In the genomic region with DNA sequence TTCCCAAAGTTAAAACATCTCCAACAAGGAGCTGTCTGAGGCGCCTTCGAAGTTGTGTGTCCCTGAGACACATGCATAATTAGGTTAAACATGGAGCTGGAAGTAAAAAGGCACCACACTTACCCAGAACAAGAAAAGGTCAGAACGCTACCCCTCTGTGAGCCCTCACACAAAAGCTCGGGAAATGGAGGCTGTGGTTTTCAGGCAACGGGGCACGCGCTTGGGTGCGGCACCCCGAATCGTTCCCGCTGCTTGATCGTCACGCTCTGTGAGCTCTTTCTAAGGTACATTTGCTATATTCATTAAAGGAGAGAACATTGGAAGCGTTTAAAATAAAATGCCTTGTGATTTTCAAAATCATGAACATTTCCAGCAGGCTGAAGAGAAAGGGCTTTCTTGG, we compare ENCODE assay signal across 18 cellular contexts. TPM values are rescaled to one million over a fixed set of nuclear protein-coding genes. Genes with fewer than 3 reads are reported as not detected.
A peak's percentile ranks its signal among the peaks of the same experiment; 100 is the strongest.
DNase-seq lines count a peak whose midpoint lies in the region; ATAC-seq, FAIRE-seq and TF ChIP-seq lines count a peak whose summit lies in the region.
"Had no signal": no experiment of that assay in that cellular context is flagged by ENCODE, and none has a peak within 500 bp of the region (broad histone marks: within the 10 kb centered on the region; RNA-seq: fewer than 3 reads in every experiment).

No MANE protein-coding gene starts in this region.

- peaks cover 0 to 13% (median 4%) of the 10 kb centered on the region in 11 experiments; a peak in 7 of 22 replicates for H3K9me3 ChIP-seq in BLaER1 treated with 17β-estradiol and CSF1 and Interleukin-3, amounts not matched to agents 10 nM and 100 nM (replicated peaks in 1 of 11)
- H3K9me3 ChIP-seq in PC-3 (ENCODE audit: low read length) (no peaks in the 10 kb centered on the region), neuronal stem cell (replicated peaks in 1 of 2; ENCODE audit: control insufficient read depth in 2 of 2, insufficient read depth in 1 of 2, low read depth in 1 of 2, low read length in 2 of 2) (peaks cover 0 to 2% of the 10 kb centered on the region in 2 donors), kidney (ENCODE audit: control insufficient read depth in 1 of 2, low read length in 2 of 2) (no peaks in the 10 kb centered on the region)
- H3K9me3 ChIP-seq: HAP-1, SK-N-SH had no signal

- no peak overlapping the region for H4K91ac ChIP-seq in neuronal stem cell (ENCODE audit: low read depth, low read length, poor library complexity)

- H3K27me3 ChIP-seq in BLaER1 treated with 17β-estradiol and CSF1 and Interleukin-3, amounts not matched to agents 10 nM and 100 nM: no peaks in the 10 kb centered on the region
- H3K27me3 ChIP-seq in PC-3 (ENCODE audit: low read length) (no peaks in the 10 kb centered on the region), neuronal stem cell (ENCODE audit: control insufficient read depth in 3 of 3, insufficient read depth in 3 of 3, low read depth in 1 of 3, low read length in 3 of 3) (peaks cover 0 to 5% (median 0%) of the 10 kb centered on the region in 3 experiments)

- FAIRE-seq in kidney (lab: Jason Lieb, UNC): no peak
- FAIRE-seq: A204.1, HTR-8/SVneo had no signal

- no peaks in the 10 kb centered on the region for H3K79me1 ChIP-seq in neuronal stem cell (ENCODE audit: low read depth, low read length)

- peaks cover 20 to 25% (median 23%) of the 10 kb centered on the region in 10 experiments for H3K4me1 ChIP-seq in BLaER1 treated with 17β-estradiol and CSF1 and Interleukin-3, amounts not matched to agents 10 nM and 100 nM
- H3K4me1 ChIP-seq in PC-3 (ENCODE audit: insufficient read depth, low read length) (peaks cover 46% of the 10 kb centered on the region), neuronal stem cell (ENCODE audit: control insufficient read depth in 2 of 2, insufficient read depth in 1 of 2, low read depth in 1 of 2, low read length in 2 of 2) (peaks cover 8 to 9% of the 10 kb centered on the region in 2 donors), kidney (ENCODE audit: control insufficient read depth in 1 of 2, insufficient read depth in 1 of 2, low read depth in 1 of 2, low read length in 2 of 2) (no peaks in the 10 kb centered on the region)

- no peak overlapping the region for H3K23ac ChIP-seq in neuronal stem cell (ENCODE audit: low read depth, low read length, poor library complexity)

- H4K20me1 ChIP-seq in BLaER1 treated with 17β-estradiol and CSF1 and Interleukin-3, amounts not matched to agents 10 nM and 100 nM: no peaks in the 10 kb centered on the region
- H4K20me1 ChIP-seq in PC-3 (ENCODE audit: low read length): no peaks in the 10 kb centered on the region

- no TSS peak for BruUV-seq in PC-3 (replicated peaks; lab: Mats Ljungman, UMichigan)

- no peaks in the 10 kb centered on the region for H3K79me2 ChIP-seq in PC-3 (ENCODE audit: low read length)

- no peak overlapping the region for H2AK5ac ChIP-seq in neuronal stem cell (ENCODE audit: low read depth, low read length)

- no peaks in the 10 kb centered on the region for H3F3A ChIP-seq in PC-3 (ENCODE audit: low read length, unreplicated experiment)

- intact Hi-C loops in PC-3 (cut with micrococcal nuclease): no loop called here
- intact Hi-C loops in kidney (cut with DNase I): no loop called here

- ATAC-seq in PC-3: no peak
- ATAC-seq: CD8-positive, alpha-beta T cell had no signal

- H4K8ac ChIP-seq in neuronal stem cell (ENCODE audit: low read depth, low read length): no peak overlapping the region

- no peak overlapping the region for H2BK120ac ChIP-seq in neuronal stem cell (ENCODE audit: low read depth, low read length)

- H3K4me3 ChIP-seq in BLaER1 treated with 17β-estradiol and CSF1 and Interleukin-3, amounts not matched to agents 10 nM and 100 nM: peak overlapping the region in 4 of 10 experiments; percentile 7 to 43 (median 35); a peak in 4 of 20 replicates
- no peak overlapping the region for H3K4me3 ChIP-seq in PC-3 (ENCODE audit: low read length)
- no peak overlapping the region for H3K4me3 ChIP-seq in neuronal stem cell (ENCODE audit: low read length in 2 of 2)
- H3K4me3 ChIP-seq in kidney (ENCODE audit: low read length in 2 of 2): no peak overlapping the region
- H3K4me3 ChIP-seq: HAP-1 had no signal

- peak overlapping the region in 8 of 11 experiments; percentile 4 to 59 (median 20); a peak in 8 of 22 replicates for H3K9ac ChIP-seq in BLaER1 treated with 17β-estradiol and CSF1 and Interleukin-3, amounts not matched to agents 10 nM and 100 nM
- no peak overlapping the region; the same call in 1 of the 2 replicates for H3K9ac ChIP-seq in PC-3 (ENCODE audit: low read length)
- no peak overlapping the region for H3K9ac ChIP-seq in neuronal stem cell (ENCODE audit: low read depth, low read length, poor library complexity)
- no peak overlapping the region for H3K9ac ChIP-seq in kidney (ENCODE audit: low read length in 2 of 2)
- H3K9ac ChIP-seq: SK-N-SH had no signal

- DNase-seq in PC-3 (no peak), neuronal stem cell (ENCODE audit: low spot score) (no peak), GM20000 (ENCODE audit: low spot score) (no peak), glomerular visceral epithelial cell (ENCODE audit: extremely low spot score) (no peak), kidney (no peak), GM03348 (ENCODE audit: low spot score) (no peak)
- DNase-seq: Calu3; CD8-positive, alpha-beta T cell; IMR-90 had no signal

- H3K4me2 ChIP-seq in BLaER1 treated with 17β-estradiol and CSF1 and Interleukin-3, amounts not matched to agents 10 nM and 100 nM: peak overlapping the region; percentile 75 to 90 (median 84)
- H3K4me2 ChIP-seq in PC-3 (ENCODE audit: low read length) (peak overlapping the region; percentile 70), neuronal stem cell (ENCODE audit: insufficient read depth, low read length, poor library complexity, severe bottlenecking) (no peak overlapping the region)
- H3K4me2 ChIP-seq: SK-N-SH had no signal

- no peak overlapping the region for H3K14ac ChIP-seq in neuronal stem cell (ENCODE audit: low read length)

- H3K4ac ChIP-seq in neuronal stem cell (ENCODE audit: low read length): no peak overlapping the region

- H2AFZ ChIP-seq in PC-3 (ENCODE audit: low read length) (no peak overlapping the region), neuronal stem cell (ENCODE audit: low read length) (peak overlapping the region; percentile 61)

- POLR2A ChIA-PET in PC-3 (lab: Charles Lee; ENCODE audit: unreplicated experiment): no interaction called here

- H3K27ac ChIP-seq in BLaER1 treated with 17β-estradiol and CSF1 and Interleukin-3, amounts not matched to agents 10 nM and 100 nM: peak overlapping the region in 8 of 11 experiments; percentile 17 to 62 (median 40); a peak in 11 of 22 replicates
- peak overlapping the region; percentile 86 for H3K27ac ChIP-seq in PC-3 (ENCODE audit: low read length)
- H3K27ac ChIP-seq in cingulate gyrus (ENCODE audit: low read depth, low read length): peak overlapping the region; percentile 8
- peak overlapping the region; percentile 40 for H3K27ac ChIP-seq in neuronal stem cell (replicated peaks; ENCODE audit: low read length)
- no peak overlapping the region for H3K27ac ChIP-seq in kidney (ENCODE audit: low read depth in 2 of 2, low read length in 2 of 2)

- H3K36me3 ChIP-seq in BLaER1 treated with 17β-estradiol and CSF1 and Interleukin-3, amounts not matched to agents 10 nM and 100 nM: no peaks in the 10 kb centered on the region
- no peaks in the 10 kb centered on the region for H3K36me3 ChIP-seq in PC-3 (ENCODE audit: low read depth, low read length)
- no peaks in the 10 kb centered on the region for H3K36me3 ChIP-seq in neuronal stem cell (replicated peaks in 1 of 2; ENCODE audit: control insufficient read depth in 2 of 2, insufficient read depth in 2 of 2, low read length in 2 of 2)
- no peaks in the 10 kb centered on the region for H3K36me3 ChIP-seq in kidney (ENCODE audit: control insufficient read depth in 1 of 2, insufficient read depth in 2 of 2, low read length in 2 of 2)
- H3K36me3 ChIP-seq: HAP-1 had no signal

- no peak overlapping the region for H2BK5ac ChIP-seq in neuronal stem cell (ENCODE audit: low read length)

- peak overlapping the region; percentile 94 for H3K18ac ChIP-seq in neuronal stem cell (ENCODE audit: low read length)

- WGBS in neuronal stem cell (ENCODE audit: extremely low coverage in 2 of 2, insufficient read length in 2 of 2, insufficient replicate concordance in 1 of 2), 2 donors: no CpG with 5 or more reads among the region's 14 CpGs

- H3K9me2 ChIP-seq in PC-3 (replicated peaks; ENCODE audit: low read length): no peaks in the 10 kb centered on the region
- H3K9me2 ChIP-seq: SK-N-SH had no signal

- H2BK12ac ChIP-seq in neuronal stem cell (ENCODE audit: low read length): no peak overlapping the region

- CTCF ChIA-PET in PC-3 (lab: Charles Lee): no interaction called here

- TF ChIP-seq CTCF in PC-3 (conservative IDR thresholded peaks at IDR 0.05; ENCODE audit: low read depth, low read length) (no peak), GM20000 (IDR thresholded peaks at IDR 0.05; ENCODE audit: extremely low read depth, missing control alignments) (no peak), kidney (IDR thresholded peaks at IDR 0.05; ENCODE audit: borderline replicate concordance, extremely low read depth, insufficient read depth) (no peak)

- H2BK15ac ChIP-seq in neuronal stem cell (ENCODE audit: low read length): peak overlapping the region; percentile 49

RNA-seq across cellular contexts. Expression of a gene that starts 12.5 kb away (rescaled TPM):
- total RNA-seq in PC-3 (2014; rRNA removed) (5.9 and 11.1 TPM in 2 replicates), kidney (56.1 TPM)
- 0.21 TPM for polyA plus RNA-seq in neuronal stem cell (2013, experiment 1 of 2)
- polyA plus RNA-seq in neuronal stem cell (2013, experiment 2 of 2): 0.10 TPM
- polyA plus RNA-seq in kidney (ENCODE audit: insufficient read depth, low read depth, low replicate concordance): 0.84 TPM
- total RNA-seq: IMR-90, LHCN-M2, NCI-H460 had no signal
- polyA plus RNA-seq: BJ, IMR-90, SK-N-SH had no signal

RNA-seq across cellular contexts. Expression of a gene that starts 59.3 kb away (rescaled TPM):
- total RNA-seq in PC-3 (2014; rRNA removed) (1,259 and 1,457 TPM in 2 replicates), kidney (276 TPM)
- polyA plus RNA-seq in neuronal stem cell (2013, experiment 1 of 2): 50.4 TPM
- polyA plus RNA-seq in neuronal stem cell (2013, experiment 2 of 2): 50.8 TPM
- polyA plus RNA-seq in kidney (ENCODE audit: insufficient read depth, low read depth, low replicate concordance): 175 TPM

Comparison
In these comparisons a context has a peak if more than half of its experiments do, and no peak if none do; other contexts are left out.
1. H3K27ac ChIP-seq: peak in BLaER1 treated with 17β-estradiol and CSF1 and Interleukin-3, amounts not matched to agents 10 nM and 100 nM (8 of 11), PC-3 (single experiment), cingulate gyrus (single experiment) and neuronal stem cell (single experiment); none in kidney (0 of 2).
2. H3K9ac ChIP-seq: peak in BLaER1 treated with 17β-estradiol and CSF1 and Interleukin-3, amounts not matched to agents 10 nM and 100 nM (8 of 11); none in PC-3 (single experiment), neuronal stem cell (single experiment) and kidney (0 of 2).